In the genomic region with DNA sequence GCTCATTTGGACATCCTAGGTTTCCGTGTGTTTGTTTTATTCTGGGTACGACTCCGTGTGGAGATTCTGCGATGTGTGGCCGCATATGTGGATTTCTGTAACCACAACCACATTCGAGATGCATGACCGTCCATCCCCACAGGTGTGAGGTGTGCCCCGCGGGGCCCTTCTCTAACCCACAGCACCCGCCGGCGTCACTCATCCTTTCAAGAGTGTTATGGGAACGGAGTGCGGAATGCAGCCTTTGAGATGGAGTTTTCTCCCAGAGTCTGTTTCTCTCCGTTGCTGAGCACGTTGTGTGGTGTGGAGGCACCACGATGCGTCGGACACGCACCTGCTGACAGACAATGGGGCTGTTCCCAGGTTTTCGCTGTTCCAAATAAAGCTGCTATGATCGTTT, we compare ENCODE assay signal across 19 cellular contexts. TPM values are rescaled to one million over a fixed set of nuclear protein-coding genes. Genes with fewer than 3 reads are reported as not detected.
DNase-seq lines count a peak whose midpoint lies in the region; ATAC-seq, FAIRE-seq and TF ChIP-seq lines count a peak whose summit lies in the region.
"Had no signal": no experiment of that assay in that cellular context is flagged by ENCODE, and none has a peak within 500 bp of the region (broad histone marks: within the 10 kb centered on the region; RNA-seq: fewer than 3 reads in every experiment).

No MANE protein-coding gene starts in this region.

- ATAC-seq in right cardiac atrium (no peak), psoas muscle (no peak)
- ATAC-seq: HepG2 had no signal

- H3K9me3 ChIP-seq in left ventricle myocardium inferior (replicated peaks) = no peaks in the 10 kb centered on the region
- no peaks in the 10 kb centered on the region for H3K9me3 ChIP-seq in right cardiac atrium (ENCODE audit: control insufficient read depth, low read length)
- H3K9me3 ChIP-seq in kidney (ENCODE audit: control insufficient read depth in 1 of 2, low read length in 2 of 2) = no peaks in the 10 kb centered on the region
- no peaks in the 10 kb centered on the region for H3K9me3 ChIP-seq in psoas muscle
- no peaks in the 10 kb centered on the region for H3K9me3 ChIP-seq in stomach

- intact Hi-C loops in left ventricle myocardium inferior (cut with micrococcal nuclease) (no loop called here), right cardiac atrium (cut with DNase I) (no loop called here), kidney (cut with DNase I) (no loop called here), psoas muscle (cut with DNase I) (no loop called here), stomach (cut with DNase I; ENCODE audit: low total_unique reads) (no loop called here)

- H3K4me1 ChIP-seq in left ventricle myocardium inferior (peaks cover 46% of the 10 kb centered on the region), right cardiac atrium (ENCODE audit: control insufficient read depth, insufficient read depth, low read length) (no peaks in the 10 kb centered on the region), kidney (ENCODE audit: control insufficient read depth in 1 of 2, insufficient read depth in 1 of 2, low read depth in 1 of 2, low read length in 2 of 2) (peaks cover 0 to 5% of the 10 kb centered on the region in 2 donors), psoas muscle (peaks cover 18% of the 10 kb centered on the region), stomach (peaks cover 5 to 22% (median 12%) of the 10 kb centered on the region in 4 donors)

- no peak for FAIRE-seq in kidney (lab: Jason Lieb, UNC)
- FAIRE-seq: GM12891, HepG2 had no signal

- H3K4me3 ChIP-seq in left ventricle myocardium inferior = no peak overlapping the region
- no peak overlapping the region for H3K4me3 ChIP-seq in right cardiac atrium (ENCODE audit: low read length)
- H3K4me3 ChIP-seq in kidney (ENCODE audit: low read length in 2 of 2) = no peak overlapping the region
- H3K4me3 ChIP-seq in psoas muscle = no peak overlapping the region
- no peak overlapping the region for H3K4me3 ChIP-seq in stomach

- no peak for TF ChIP-seq EP300 in stomach (IDR thresholded peaks at IDR 0.05)

- DNase-seq in left ventricle myocardium inferior (peak; percentile 7), right cardiac atrium (no peak), kidney (peak; percentile 15), psoas muscle (peak; percentile 6 to 9), hepatic stellate cell (ENCODE audit: low spot score) (no peak), stomach (no peak), cerebellum (ENCODE audit: low spot score) (no peak)
- DNase-seq: AML-193; CD4-positive, alpha-beta memory T cell; DMS79; H9; NCI-H1092 treated with DMSO at 0.1 percent for 48 hours; NCI-H1694; NCI-H69; NK-92 treated with Interleukin-12 subunit alpha and Interleukin-12 subunit beta, amount 100 ng/mL, for 24 hours had no signal

- H3K27ac ChIP-seq in left ventricle myocardium inferior (replicated peaks) = no peak overlapping the region
- H3K27ac ChIP-seq in right cardiac atrium (ENCODE audit: low read length) = no peak overlapping the region
- H3K27ac ChIP-seq in kidney (ENCODE audit: low read depth in 2 of 2, low read length in 2 of 2) = no peak overlapping the region
- H3K27ac ChIP-seq in psoas muscle = no peak overlapping the region
- H3K27ac ChIP-seq in stomach = no peak overlapping the region
- H3K27ac ChIP-seq: KMS-11 had no signal

- H3K9ac ChIP-seq in kidney (ENCODE audit: low read length in 2 of 2) = no peak overlapping the region
- H3K9ac ChIP-seq: KMS-11 had no signal

- TF ChIP-seq CTCF in left ventricle myocardium inferior (IDR thresholded peaks at IDR 0.05; ENCODE audit: borderline replicate concordance) (no peak), kidney (IDR thresholded peaks at IDR 0.05; ENCODE audit: borderline replicate concordance, extremely low read depth, insufficient read depth) (no peak), psoas muscle (IDR thresholded peaks at IDR 0.05) (no peak), stomach (IDR thresholded peaks at IDR 0.05) (no peak)

- WGBS in right cardiac atrium = 95% methylated on average over 22 of the region's 22 CpGs
- 95 to 96% (median 96%) methylated on average over 22 of the region's 22 CpGs for WGBS in psoas muscle, 3 donors
- whole genome bisulfite sequencing in stomach, 5 donors = 94 to 97% (median 95%) methylated on average over 22 of the region's 22 CpGs

- H3K27me3 ChIP-seq in left ventricle myocardium inferior (ENCODE audit: low read depth) (peaks cover 18% of the 10 kb centered on the region), right cardiac atrium (ENCODE audit: control insufficient read depth, insufficient read depth) (no peaks in the 10 kb centered on the region), psoas muscle (ENCODE audit: insufficient read depth in 3 of 3, low read length in 2 of 3) (peaks cover 0 to 8% (median 0%) of the 10 kb centered on the region in 3 donors), stomach (peaks cover 0 to 39% (median 18%) of the 10 kb centered on the region in 3 donors)

- TF ChIP-seq POLR2A in stomach (IDR thresholded peaks at IDR 0.05) = no peak

- H3K36me3 ChIP-seq in left ventricle myocardium inferior = no peaks in the 10 kb centered on the region
- H3K36me3 ChIP-seq in kidney (ENCODE audit: control insufficient read depth in 1 of 2, insufficient read depth in 2 of 2, low read length in 2 of 2) = no peaks in the 10 kb centered on the region
- H3K36me3 ChIP-seq in psoas muscle (ENCODE audit: insufficient read depth in 1 of 2, low read depth in 1 of 2) = no peaks in the 10 kb centered on the region
- no peaks in the 10 kb centered on the region for H3K36me3 ChIP-seq in stomach

RNA-seq across cellular contexts. Expression of a gene that starts 40.0 kb away (rescaled TPM):
- total RNA-seq in left ventricle myocardium inferior (0.33 TPM), right cardiac atrium (under 1 TPM; 0.21 to 0.76 (median 0.38) TPM), kidney (1.1 TPM), psoas muscle (1 to 10 TPM in 1 of 4 donors, under 1 TPM in 3; 0.24 to 2.5 (median 0.73) TPM), stomach (10 to 100 TPM in 2 of 5 donors, 1 to 10 TPM in 1, under 1 TPM in 1, not detected in 1; 0.58 to 32.6 (median 12.0) TPM), cerebellum (0.54 TPM)
- polyA plus RNA-seq in right cardiac atrium (0.20 TPM), kidney (ENCODE audit: insufficient read depth, low read depth, low replicate concordance) (not detected), psoas muscle (under 1 TPM in 2 of 3 donors, not detected in 1; 0.14 to 0.53 TPM), stomach (10 to 100 TPM in 1 of 3 donors, 1 to 10 TPM in 1, under 1 TPM in 1; 0.95 to 17.6 (median 8.7) TPM)
- total RNA-seq: G401, HepG2 had no signal

Comparison
In these comparisons a context has a peak if more than half of its experiments do, and no peak if none do; other contexts are left out.
1. DNase-seq: peak in left ventricle myocardium inferior (single experiment), kidney (single experiment) and psoas muscle (2 of 2); none in right cardiac atrium (0 of 3), hepatic stellate cell (single experiment), stomach (single experiment) and cerebellum (single experiment).